8 cellular contexts compared by ENCODE assay signal in the genomic region with DNA sequence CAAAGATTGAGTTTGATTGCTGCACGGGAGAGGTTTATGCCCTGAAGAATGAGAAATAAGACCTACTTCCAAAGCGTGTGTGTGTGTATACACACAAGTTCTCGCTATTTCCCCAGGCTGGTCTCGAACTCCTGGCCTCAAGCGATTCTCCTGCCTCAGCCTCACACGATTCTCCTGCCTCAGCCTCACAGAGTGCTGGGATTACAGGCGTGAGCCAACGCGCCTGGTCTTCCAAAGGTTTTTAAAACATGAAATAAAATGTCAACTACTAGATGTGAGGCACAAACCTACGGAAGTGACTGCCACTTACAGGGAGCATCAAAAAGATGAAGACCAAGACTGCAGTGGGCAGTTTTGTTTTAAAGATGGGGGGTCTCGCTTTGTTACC. TPM values are rescaled to one million over a fixed set of nuclear protein-coding genes. Genes with fewer than 3 reads are reported as not detected.
DNase-seq lines count a peak whose midpoint lies in the region; TF ChIP-seq lines count a peak whose summit lies in the region.

No MANE protein-coding gene starts in this region.

- in situ Hi-C loops in mammary epithelial cell (cut with MboI; ENCODE audit: low sequenced_read_pairs in 2 of 2), result no loop called here

- H3K27me3 ChIP-seq in BJ (ENCODE audit: control insufficient read depth, insufficient read depth, low read length) (no peaks in the 10 kb centered on the region), KMS-11 (ENCODE audit: insufficient read depth, low read depth) (no peaks in the 10 kb centered on the region), mammary epithelial cell (ENCODE audit: insufficient read depth, low read length) (no peaks in the 10 kb centered on the region), neural cell (ENCODE audit: insufficient read depth, low read depth, low read length) (no peaks in the 10 kb centered on the region)

- H3K9me3 ChIP-seq in mammary epithelial cell (replicated peaks; ENCODE audit: insufficient read depth, low read length), result no peaks in the 10 kb centered on the region
- no peaks in the 10 kb centered on the region for H3K9me3 ChIP-seq in neural cell (ENCODE audit: low read length)

- WGBS in mammary epithelial cell (ENCODE audit: low coverage, missing lambda C conversion rate), result 61% methylated on average over 6 of the region's 11 CpGs

- no peak for TF ChIP-seq EP300 in neural cell (conservative IDR thresholded peaks at IDR 0.05; ENCODE audit: poor library complexity, severe bottlenecking)

- no peak for DNase-seq in BJ (ENCODE audit: low read depth)
- DNase-seq in mammary epithelial cell, result no peak
- no peak for DNase-seq in GM19238 (ENCODE audit: insufficient read length, low spot score)
- no peak for DNase-seq in erythroblast (lab: John Stamatoyannopoulos, UW)
- no peak for DNase-seq in ureter (ENCODE audit: low spot score)
- no peak for DNase-seq in NCI-H1048 (lab: John Stamatoyannopoulos, UW)

- intact Hi-C loops in mammary epithelial cell (cut with micrococcal nuclease), result loop anchor here (2.0 kb wide), 1 partner anchor 58 kb away; a partner anchor contains a TSS

- peak overlapping the region; percentile 93 for H2AFZ ChIP-seq in KMS-11 (ENCODE audit: low read depth)
- H2AFZ ChIP-seq in mammary epithelial cell (ENCODE audit: low read depth, low read length), result peak overlapping the region; percentile 94
- peak overlapping the region; percentile 73 for H2AFZ ChIP-seq in neural cell (ENCODE audit: low read depth, low read length)

- no TSS peak for BruUV-seq in mammary epithelial cell (replicated peaks; lab: Mats Ljungman, UMichigan)

- no peaks in the 10 kb centered on the region for H3K9me2 ChIP-seq in neural cell (ENCODE audit: insufficient read depth, low read length)

- TF ChIP-seq POLR2A in erythroblast (IDR thresholded peaks at IDR 0.05; ENCODE audit: low read length), result no peak

- TF ChIP-seq RAD21 in neural cell (conservative IDR thresholded peaks at IDR 0.05), result no peak

- H3K27ac ChIP-seq in KMS-11 (no peak overlapping the region), mammary epithelial cell (ENCODE audit: insufficient read depth, low read depth, low read length) (no peak overlapping the region), neural cell (ENCODE audit: low read length) (no peak overlapping the region)

- H4K20me1 ChIP-seq in KMS-11 (ENCODE audit: insufficient read depth), result no peaks in the 10 kb centered on the region
- no peaks in the 10 kb centered on the region for H4K20me1 ChIP-seq in mammary epithelial cell (ENCODE audit: insufficient read depth, low read length)
- H4K20me1 ChIP-seq in neural cell (ENCODE audit: insufficient read depth), result no peaks in the 10 kb centered on the region

- dilution Hi-C loops in mammary epithelial cell (cut with HindIII; ENCODE audit: low sequenced_read_pairs), result no loop called here

- POLR2A ChIA-PET in BJ (lab: Charles Lee), result no interaction called here

- H3K4me2 ChIP-seq in KMS-11 (peak overlapping the region; percentile 82), mammary epithelial cell (ENCODE audit: insufficient read depth, low read depth, low read length) (peak overlapping the region; percentile 42), neural cell (ENCODE audit: low read length) (no peak overlapping the region)

- no peaks in the 10 kb centered on the region for H3F3A ChIP-seq in neural cell (ENCODE audit: insufficient read depth, low read length, poor library complexity, severe bottlenecking)

- peaks cover 1% of the 10 kb centered on the region; the same call in 1 of the 2 replicates for H3K36me3 ChIP-seq in BJ (ENCODE audit: control insufficient read depth, insufficient read depth, low read length)
- H3K36me3 ChIP-seq in KMS-11 (ENCODE audit: insufficient read depth), result no peaks in the 10 kb centered on the region
- H3K36me3 ChIP-seq in mammary epithelial cell (ENCODE audit: insufficient read depth, low read length), result no peaks in the 10 kb centered on the region
- no peaks in the 10 kb centered on the region for H3K36me3 ChIP-seq in neural cell (ENCODE audit: insufficient read depth, low read length)

- H3K79me2 ChIP-seq in KMS-11 (ENCODE audit: insufficient read depth, low read depth), result no peaks in the 10 kb centered on the region
- peaks cover 7% of the 10 kb centered on the region for H3K79me2 ChIP-seq in mammary epithelial cell (ENCODE audit: insufficient read depth, low read length)
- no peaks in the 10 kb centered on the region for H3K79me2 ChIP-seq in neural cell (replicated peaks; ENCODE audit: insufficient read depth, low read length)

- H3K4me3 ChIP-seq in BJ (ENCODE audit: low read depth, low read length), result peak overlapping the region; percentile 64; the same call in 1 of the 2 replicates
- no peak overlapping the region for H3K4me3 ChIP-seq in KMS-11 (IDR thresholded peaks at IDR 0.05; ENCODE audit: insufficient read depth, low read depth, low read length)
- peak overlapping the region; percentile 30 to 74 (median 68) for H3K4me3 ChIP-seq in mammary epithelial cell (replicated peaks in 1 of 3; ENCODE audit: insufficient read depth in 1 of 3, low read depth in 2 of 3, low read length in 3 of 3)
- H3K4me3 ChIP-seq in neural cell (ENCODE audit: low read length), result peak overlapping the region; percentile 91

- no peak overlapping the region for H3K9ac ChIP-seq in KMS-11
- H3K9ac ChIP-seq in mammary epithelial cell (ENCODE audit: insufficient read depth, low read length), result no peak overlapping the region
- peak overlapping the region; percentile 87 for H3K9ac ChIP-seq in neural cell (ENCODE audit: low read length)

- H3K4me1 ChIP-seq in KMS-11 (ENCODE audit: low read depth, poor library complexity, severe bottlenecking) (peaks cover 8% of the 10 kb centered on the region), mammary epithelial cell (ENCODE audit: insufficient read depth, low read length) (peaks cover 4% of the 10 kb centered on the region)

- TF ChIP-seq CTCF in BJ (IDR thresholded peaks at IDR 0.05; ENCODE audit: insufficient read depth, low read depth, low read length) (no peak), KMS-11 (conservative IDR thresholded peaks at IDR 0.05; ENCODE audit: low read depth, low read length) (no peak), mammary epithelial cell (conservative IDR thresholded peaks at IDR 0.05 in 1 of 2, IDR thresholded peaks at IDR 0.05 in 1 of 2; ENCODE audit: extremely low read depth in 1 of 2, insufficient read depth in 1 of 2, low read depth in 1 of 2, low read length in 2 of 2) (no peak), neural cell (IDR thresholded peaks at IDR 0.05; ENCODE audit: poor library complexity, severe bottlenecking) (no peak)

- CTCF ChIA-PET in BJ (lab: Yijun Ruan, JAX) (interaction anchor here (1.1 kb wide), 1 partner anchor 122 kb away, joined by 3 read pairs; no protein-coding TSS in a partner anchor), mammary epithelial cell (lab: Charles Lee; ENCODE audit: low non-redundant PET) (no interaction called here)

TF ChIP-seq in neural cell, 6 proteins besides CTCF, POLR2A, EP300 and RAD21:
- no peak for TF ChIP-seq POLR2AphosphoS5 (IDR thresholded peaks at IDR 0.05)
- TF ChIP-seq SMC3 (conservative IDR thresholded peaks at IDR 0.05; ENCODE audit: poor library complexity), result no peak
- no peak for TF ChIP-seq MXI1 (conservative IDR thresholded peaks at IDR 0.05; ENCODE audit: poor library complexity, severe bottlenecking)
- TF ChIP-seq EZH2 (IDR thresholded peaks at IDR 0.05; ENCODE audit: borderline replicate concordance, insufficient read depth, low read length, poor library complexity, severe bottlenecking), result no peak

RNA-seq across cellular contexts. Expression of a gene that starts 0.6 kb away (rescaled TPM):
- polyA plus RNA-seq in BJ (2011; rRNA removed) (34.5 and 66.9 TPM in 2 replicates), mammary epithelial cell (49.7 TPM), neural cell (65.9 and 72.6 TPM in 2 replicates)
- 11.8 and 16.9 TPM in 2 replicates for polyA minus RNA-seq in BJ (2011; rRNA and poly(A)+ RNA removed)
- total RNA-seq in mammary epithelial cell (10 to 100 TPM; 48.9 to 61.2 TPM), ureter (41.5 TPM)
- polyA minus RNA-seq in mammary epithelial cell (54.7 TPM), neural cell (39.2 and 48.0 TPM in 2 replicates)

RNA-seq across cellular contexts. Expression of a gene that starts 57.5 kb away (rescaled TPM):
- polyA plus RNA-seq in BJ (2011; rRNA removed) (22.6 and 46.2 TPM in 2 replicates), mammary epithelial cell (61.6 TPM), neural cell (21.6 and 22.4 TPM in 2 replicates)
- polyA minus RNA-seq in BJ (2011; rRNA and poly(A)+ RNA removed), result 7.2 and 8.9 TPM in 2 replicates
- total RNA-seq in mammary epithelial cell (10 to 100 TPM; 18.8 to 47.4 TPM), ureter (23.4 TPM)
- polyA minus RNA-seq in mammary epithelial cell (21.1 TPM), neural cell (11.7 and 14.4 TPM in 2 replicates)

RNA-seq across cellular contexts. Expression of a gene that starts 57.6 kb away (rescaled TPM):
- polyA plus RNA-seq in BJ (2011; rRNA removed), result 3.9 and 6.4 TPM in 2 replicates
- polyA minus RNA-seq in BJ (2011; rRNA and poly(A)+ RNA removed), result 2.4 and 2.7 TPM in 2 replicates
- 10 to 100 TPM in 1 of 2 donors, 1 to 10 TPM in 1; 3.8 to 10.2 TPM for total RNA-seq in mammary epithelial cell
- 5.8 TPM for polyA plus RNA-seq in mammary epithelial cell
- not detected for polyA minus RNA-seq in mammary epithelial cell
- 2.6 and 6.3 TPM in 2 replicates for polyA plus RNA-seq in neural cell
- 4.4 and 5.1 TPM in 2 replicates for polyA minus RNA-seq in neural cell
- total RNA-seq in ureter, result 2.7 TPM
